1 cellular context compared by ENCODE assay signal in genomic region chr6:169157474-169158181, GRCh38.
TF ChIP-seq lines count a peak whose summit lies in the region.

No MANE protein-coding gene starts in this region.

TF ChIP-seq in GM23338, 12 proteins besides CTCF, POLR2A, EP300 and RAD21 (continued from another document):
- TF ChIP-seq ZNF462 (CRISPR knock-in tag; IDR thresholded peaks at IDR 0.05) (no peak), ZNF114 (CRISPR knock-in tag; IDR thresholded peaks at IDR 0.05) (no peak), ETS1 (IDR thresholded peaks at IDR 0.05) (no peak), ZNF331 (CRISPR knock-in tag; IDR thresholded peaks at IDR 0.05; ENCODE audit: low read depth) (no peak), JUNB (IDR thresholded peaks at IDR 0.05; ENCODE audit: unreplicated experiment) (no peak), EZH2 (IDR thresholded peaks at IDR 0.05; ENCODE audit: low read depth, unreplicated experiment) (no peak), STAT1 (IDR thresholded peaks at IDR 0.05; ENCODE audit: unreplicated experiment) (no peak), EZH2phosphoT487 (IDR thresholded peaks at IDR 0.05; ENCODE audit: unreplicated experiment) (no peak), POLR2AphosphoS5 (IDR thresholded peaks at IDR 0.05; ENCODE audit: low read depth) (no peak), NANOG (IDR thresholded peaks at IDR 0.05; ENCODE audit: borderline replicate concordance) (no peak)
